ENCODE assay signal across 11 cellular contexts in genomic region chr16:1019234-1019933, GRCh38. TPM values are rescaled to one million over a fixed set of nuclear protein-coding genes. Genes with fewer than 3 reads are reported as not detected.
DNase-seq lines count a peak whose midpoint lies in the region; ATAC-seq and TF ChIP-seq lines count a peak whose summit lies in the region.
"Had no signal": no experiment of that assay in that cellular context is flagged by ENCODE, and none has a peak within 500 bp of the region (broad histone marks: within the 10 kb centered on the region; RNA-seq: fewer than 3 reads in every experiment).

No MANE protein-coding gene starts in this region.

- no peaks in the 10 kb centered on the region for H3K9me3 Mint-ChIP-seq in activated T-cell treated with anti-CD3 and anti-CD28 coated beads, Interleukin-2, amount 50 U/mL, for 4 hours
- H3K9me3 Mint-ChIP-seq: T-helper 1 cell treated with Interleukin-12 subunit alpha and Interleukin-12 subunit beta and Interleukin-4 antibody, amounts not matched to agents 30 μg/mL and 1 μg/mL, for 36 hours had no signal

- no peak overlapping the region for H3K4me3 Mint-ChIP-seq in activated T-cell treated with anti-CD3 and anti-CD28 coated beads, Interleukin-2, amount 50 U/mL, for 4 hours
- H3K4me3 Mint-ChIP-seq: T-helper 1 cell treated with Interleukin-12 subunit alpha and Interleukin-12 subunit beta and Interleukin-4 antibody, amounts not matched to agents 30 μg/mL and 1 μg/mL, for 36 hours had no signal

- POLR2A ChIA-PET in A673 (lab: Charles Lee; ENCODE audit: low non-redundant PET), result no interaction called here

- H3K4me1 ChIP-seq in A673 (ENCODE audit: insufficient read depth, low read length, poor library complexity, severe bottlenecking), result peaks cover 31% of the 10 kb centered on the region

- DNase-seq in A673 (ENCODE audit: low spot score) (peak; percentile 82), MG63 (peak; percentile 78), dermis blood vessel endothelial cell (peak; percentile 34), midbrain (lab: John Stamatoyannopoulos, UW) (peak; percentile 74), GM20000 (ENCODE audit: low spot score) (no peak), NOMO-1 (lab: John Stamatoyannopoulos, UW; ENCODE audit: unreplicated experiment in 2 of 2) (no peak)
- no peak for DNase-seq in activated T-cell treated with anti-CD3 and anti-CD28 coated beads, Interleukin-2, amount 50 U/mL, for 4 hours
- DNase-seq: cerebellar nuclear complex had no signal

- peaks cover 3% of the 10 kb centered on the region for H3K27me3 Mint-ChIP-seq in activated T-cell treated with anti-CD3 and anti-CD28 coated beads, Interleukin-2, amount 50 U/mL, for 4 hours (ENCODE audit: low read depth)

- intact Hi-C loops in A673 (cut with micrococcal nuclease; ENCODE audit: unreplicated experiment), result no loop called here

- no peaks in the 10 kb centered on the region for H3K36me3 Mint-ChIP-seq in activated T-cell treated with anti-CD3 and anti-CD28 coated beads, Interleukin-2, amount 50 U/mL, for 4 hours (ENCODE audit: insufficient read depth)

- H3K4me1 Mint-ChIP-seq in activated T-cell treated with anti-CD3 and anti-CD28 coated beads, Interleukin-2, amount 50 U/mL, for 4 hours (ENCODE audit: low read depth), result no peaks in the 10 kb centered on the region

- CTCF ChIA-PET in A673 (lab: Charles Lee), result no interaction called here

- no peaks in the 10 kb centered on the region for H3K27me3 ChIP-seq in A673 (replicated peaks; ENCODE audit: insufficient read depth, low read depth, low read length, poor library complexity)
- peaks cover 43% of the 10 kb centered on the region for H3K27me3 ChIP-seq in MG63

- H3K4me3 ChIP-seq in A673 (ENCODE audit: low read depth, low read length, poor library complexity, severe bottlenecking) (peak overlapping the region; percentile 16), MG63 (no peak overlapping the region)

- no peaks in the 10 kb centered on the region for H3K9me3 ChIP-seq in A673 (ENCODE audit: low read depth, low read length, poor library complexity, severe bottlenecking)
- no peaks in the 10 kb centered on the region for H3K9me3 ChIP-seq in MG63

- TF ChIP-seq CTCF in A673 (conservative IDR thresholded peaks at IDR 0.05; ENCODE audit: low read depth, low read length), result no peak
- no peak for TF ChIP-seq CTCF in GM20000 (IDR thresholded peaks at IDR 0.05; ENCODE audit: extremely low read depth, missing control alignments)

- ATAC-seq in activated T-cell treated with anti-CD3 and anti-CD28 coated beads, Interleukin-2, amount 50 U/mL, for 4 hours, result no peak
- no peak for ATAC-seq in HG02852 (IDR thresholded peaks at IDR 0.05; ENCODE audit: unreplicated experiment)

- H3K27ac ChIP-seq in A673 (ENCODE audit: low read depth, low read length, poor library complexity, severe bottlenecking), result peak overlapping the region; percentile 78
- H3K27ac ChIP-seq: C4-2B had no signal

- H3K36me3 ChIP-seq in A673 (ENCODE audit: insufficient read depth, low read length, poor library complexity, severe bottlenecking) (no peaks in the 10 kb centered on the region), MG63 (no peaks in the 10 kb centered on the region)

- BruUV-seq in A673 (replicated peaks; lab: Mats Ljungman, UMichigan), result no TSS peak

RNA-seq across cellular contexts. Expression of gene SOX8, which starts 37.8 kb away (rescaled TPM):
- total RNA-seq in A673 (2021) (1.4 and 2.0 TPM in 2 replicates), dermis blood vessel endothelial cell (0.33 and 0.85 TPM in 2 replicates)
- total RNA-seq in MG63 (2014; rRNA removed; shearing (Covaris generic); ENCODE audit: low replicate concordance), result 0.25 TPM in 1 of 2 replicates, not detected in the other
- total RNA-seq in activated T-cell treated with anti-CD3 and anti-CD28 coated beads, Interleukin-2, amount 50 U/mL, for 4 hours, result 1 to 10 TPM; 2.6 to 4.0 (median 3.5) TPM

RNA-seq across cellular contexts. Expression of gene LMF1, which starts 48.6 kb away (rescaled TPM):
- total RNA-seq in A673 (2021) (21.0 and 26.3 TPM in 2 replicates), dermis blood vessel endothelial cell (14.2 and 14.6 TPM in 2 replicates)
- 8.8 and 11.1 TPM in 2 replicates for total RNA-seq in MG63 (2014; rRNA removed; shearing (Covaris generic); ENCODE audit: low replicate concordance)
- total RNA-seq in activated T-cell treated with anti-CD3 and anti-CD28 coated beads, Interleukin-2, amount 50 U/mL, for 4 hours, result 1 to 10 TPM; 7.7 to 9.9 (median 9.3) TPM

RNA-seq across cellular contexts. Expression of gene SSTR5, which starts 53.2 kb away (rescaled TPM):
- total RNA-seq in A673 (2021), result not detected in 2 replicates
- total RNA-seq in MG63 (2014; rRNA removed; shearing (Covaris generic); ENCODE audit: low replicate concordance), result not detected in 2 replicates
- 0.17 and 1.1 TPM in 2 replicates for total RNA-seq in dermis blood vessel endothelial cell
- total RNA-seq in activated T-cell treated with anti-CD3 and anti-CD28 coated beads, Interleukin-2, amount 50 U/mL, for 4 hours, result not detected

Comparison
In these comparisons a context has a peak if more than half of its experiments do, and no peak if none do; other contexts are left out.
1. DNase-seq: peak in A673 (single experiment), MG63 (single experiment), dermis blood vessel endothelial cell (single experiment) and midbrain (single experiment); none in activated T-cell treated with anti-CD3 and anti-CD28 coated beads, Interleukin-2, amount 50 U/mL, for 4 hours (single experiment), GM20000 (single experiment) and NOMO-1 (0 of 2).